19 cellular contexts compared by ENCODE assay signal in the genomic region with DNA sequence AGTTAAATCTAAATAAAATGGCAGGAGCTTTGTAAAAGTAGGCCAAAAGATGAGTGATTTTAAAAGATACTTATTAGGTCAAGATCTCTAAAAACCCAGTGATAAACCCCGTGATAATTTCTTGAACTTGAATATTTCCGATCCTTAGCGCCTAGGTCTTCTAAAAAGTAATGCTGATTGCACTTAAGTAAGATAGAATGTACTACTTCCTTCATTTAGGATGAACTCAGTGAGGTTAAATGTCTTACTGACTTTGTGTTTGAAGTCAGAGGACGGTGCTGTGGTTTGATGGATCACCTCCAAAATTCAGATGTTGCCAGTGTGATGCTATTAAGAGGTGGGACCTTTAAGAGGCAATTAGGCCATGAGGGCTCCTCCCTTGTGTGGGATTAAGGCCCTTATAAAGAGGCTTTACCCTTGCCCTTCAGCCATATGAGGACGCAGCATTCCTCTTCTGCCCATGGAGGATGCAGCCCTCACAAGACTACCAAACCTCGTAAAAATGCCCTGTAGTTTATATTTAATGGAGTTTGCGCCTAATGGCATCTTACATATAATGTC.
DNase-seq lines count a peak whose midpoint lies in the region; ATAC-seq and TF ChIP-seq lines count a peak whose summit lies in the region.
"Had no signal": no experiment of that assay in that cellular context is flagged by ENCODE, and none has a peak within 500 bp of the region (broad histone marks: within the 10 kb centered on the region; RNA-seq: fewer than 3 reads in every experiment).

No MANE protein-coding gene starts in this region.

- H3K79me2 ChIP-seq in GM23338 (replicated peaks; ENCODE audit: insufficient read depth): peaks cover 76% of the 10 kb centered on the region
- peaks cover 5% of the 10 kb centered on the region for H3K79me2 ChIP-seq in trophoblast cell (ENCODE audit: control insufficient read depth, insufficient read depth, low read length, poor library complexity)

- H3K27me3 ChIP-seq in GM23338 (ENCODE audit: insufficient read depth) (no peaks in the 10 kb centered on the region), trophoblast cell (ENCODE audit: insufficient read depth, low read length) (no peaks in the 10 kb centered on the region)
- H3K27me3 ChIP-seq: Peyer's patch, SJCRH30 had no signal

- no peak overlapping the region for H3K27ac ChIP-seq in GM23338 (ENCODE audit: low read depth)
- H3K27ac ChIP-seq in trophoblast cell (ENCODE audit: low read depth, low read length): no peak overlapping the region
- no peak overlapping the region for H3K27ac ChIP-seq in coronary artery
- H3K27ac ChIP-seq: Peyer's patch, SJCRH30 had no signal

- POLR2A ChIA-PET in WTC11 (lab: Charles Lee): no interaction called here

- no peak overlapping the region for H2AFZ ChIP-seq in GM23338
- H2AFZ ChIP-seq in trophoblast cell (ENCODE audit: insufficient read depth, low read length, poor library complexity): no peak overlapping the region

- H2AK5ac ChIP-seq in trophoblast cell (ENCODE audit: low read length): no peak overlapping the region

- H3K4me3 Mint-ChIP-seq in GM23338 (no peak overlapping the region), WTC11 (no peak overlapping the region)
- no peak overlapping the region for H3K4me3 Mint-ChIP-seq in activated T-cell treated with anti-CD3 and anti-CD28 coated beads, Interleukin-2, amount 50 U/mL, for 24 hours
- H3K4me3 Mint-ChIP-seq: CD4-positive, CD25-positive, alpha-beta regulatory T cell; T-cell had no signal

- CTCF ChIA-PET in WTC11 (lab: Charles Lee): interaction anchor here (1.7 to 4.2 kb wide), 2 partner anchors 15 to 165 kb away, joined by 4 to 37 read pairs; no protein-coding TSS in a partner anchor

- no peak overlapping the region for H3K4ac ChIP-seq in trophoblast cell (ENCODE audit: low read depth, low read length)

- H4K12ac ChIP-seq in trophoblast cell (ENCODE audit: low read depth, low read length): no peak overlapping the region

- H3K4me1 Mint-ChIP-seq in GM23338: peaks cover 58% of the 10 kb centered on the region
- peaks cover 58% of the 10 kb centered on the region for H3K4me1 Mint-ChIP-seq in WTC11
- H3K4me1 Mint-ChIP-seq in activated T-cell treated with anti-CD3 and anti-CD28 coated beads, Interleukin-2, amount 50 U/mL, for 24 hours (ENCODE audit: low read depth): peaks cover 10% of the 10 kb centered on the region

- H2BK120ac ChIP-seq in trophoblast cell (ENCODE audit: insufficient read depth, low read length, poor library complexity): no peak overlapping the region

- H3K79me1 ChIP-seq in trophoblast cell (ENCODE audit: low read length): peaks cover 14% of the 10 kb centered on the region

- no CpG with 5 or more reads among the region's 7 CpGs for WGBS in trophoblast cell (ENCODE audit: extremely low coverage, insufficient coverage, insufficient read length)

- H3K4me1 ChIP-seq in GM23338 (ENCODE audit: insufficient read depth) (peaks cover 48% of the 10 kb centered on the region), trophoblast cell (ENCODE audit: control insufficient read depth in 1 of 2, insufficient read depth in 2 of 2, low read length in 2 of 2) (peaks cover 17 to 20% of the 10 kb centered on the region in 2 experiments)

- peaks cover 5% of the 10 kb centered on the region; the same call in 1 of the 2 replicates for H3F3A ChIP-seq in GM23338 (replicated peaks; ENCODE audit: low read depth)

- no peak overlapping the region for H2BK5ac ChIP-seq in trophoblast cell (ENCODE audit: low read depth, low read length, poor library complexity)

- H3K27me3 Mint-ChIP-seq in GM23338 (ENCODE audit: insufficient read depth, low read depth, poor library complexity) (no peaks in the 10 kb centered on the region), WTC11 (ENCODE audit: low read depth) (no peaks in the 10 kb centered on the region)
- peaks cover 33% of the 10 kb centered on the region for H3K27me3 Mint-ChIP-seq in activated T-cell treated with anti-CD3 and anti-CD28 coated beads, Interleukin-2, amount 50 U/mL, for 24 hours

- H4K91ac ChIP-seq in trophoblast cell (ENCODE audit: low read depth, low read length): no peak overlapping the region

- H3K18ac ChIP-seq in trophoblast cell (ENCODE audit: low read length): no peak overlapping the region

- no peak overlapping the region for H3K14ac ChIP-seq in trophoblast cell (ENCODE audit: low read length)

- TF ChIP-seq CTCF in GM23338 (conservative IDR thresholded peaks at IDR 0.05; ENCODE audit: low read depth in 2 of 2) (no peak), WTC11 (IDR thresholded peaks at IDR 0.05) (no peak), coronary artery (IDR thresholded peaks at IDR 0.05) (no peak)

- H3K36me3 Mint-ChIP-seq in GM23338 (ENCODE audit: low read depth) (no peaks in the 10 kb centered on the region), WTC11 (no peaks in the 10 kb centered on the region)
- no peaks in the 10 kb centered on the region for H3K36me3 Mint-ChIP-seq in activated T-cell treated with anti-CD3 and anti-CD28 coated beads, Interleukin-2, amount 50 U/mL, for 24 hours (ENCODE audit: low read depth)
- H3K36me3 Mint-ChIP-seq: CD4-positive, CD25-positive, alpha-beta regulatory T cell; T-cell had no signal

- no peak overlapping the region for H3K4me3 ChIP-seq in GM23338
- H3K4me3 ChIP-seq in trophoblast cell (ENCODE audit: low read depth, low read length): no peak overlapping the region
- no peak overlapping the region for H3K4me3 ChIP-seq in coronary artery
- H3K4me3 ChIP-seq: A549, HAP-1, Peyer's patch, SJCRH30 had no signal

- H4K8ac ChIP-seq in trophoblast cell (ENCODE audit: low read depth, low read length): no peak overlapping the region

- H3K4me2 ChIP-seq in GM23338 (no peak overlapping the region), trophoblast cell (ENCODE audit: low read length) (no peak overlapping the region)

- H3K9ac ChIP-seq in trophoblast cell (ENCODE audit: low read length): no peak overlapping the region

- DNase-seq in GM23338 (ENCODE audit: low spot score) (no peak), NCI-H524 (lab: John Stamatoyannopoulos, UW) (peak; percentile 79 to 84), WTC11 (ENCODE audit: low spot score) (no peak), trophoblast cell (no peak), coronary artery (ENCODE audit: low spot score) (no peak), AG08395 (ENCODE audit: low spot score) (no peak)
- no peak for DNase-seq in activated T-cell treated with anti-CD3 and anti-CD28 coated beads, Interleukin-2, amount 50 U/mL, for 24 hours
- DNase-seq: CD4-positive, CD25-positive, alpha-beta regulatory T cell; DMS79 treated with DMSO at 0.1 percent for 48 hours; NCI-H1092; NCI-H1436; NCI-H187 treated with DMSO at 0.1 percent for 48 hours; NCI-H2107; NCI-H748 treated with DMSO at 0.1 percent for 48 hours; Peyer's patch; SJCRH30; T-cell had no signal

- no peaks in the 10 kb centered on the region for H4K20me1 ChIP-seq in GM23338 (replicated peaks; ENCODE audit: insufficient read depth)

- H3K36me3 ChIP-seq in GM23338 (ENCODE audit: insufficient read depth): no peaks in the 10 kb centered on the region
- peaks cover 3 to 4% of the 10 kb centered on the region in 2 experiments for H3K36me3 ChIP-seq in trophoblast cell (ENCODE audit: control insufficient read depth in 1 of 2, insufficient read depth in 2 of 2, low read length in 2 of 2)
- H3K36me3 ChIP-seq: HAP-1, SJCRH30 had no signal

- H3K27ac Mint-ChIP-seq in GM23338 (no peak overlapping the region), WTC11 (peak overlapping the region; percentile 66)
- H3K27ac Mint-ChIP-seq in activated T-cell treated with anti-CD3 and anti-CD28 coated beads, Interleukin-2, amount 50 U/mL, for 24 hours: no peak overlapping the region
- H3K27ac Mint-ChIP-seq: CD4-positive, CD25-positive, alpha-beta regulatory T cell; T-cell had no signal

- H3K9me3 Mint-ChIP-seq in GM23338: no peaks in the 10 kb centered on the region
- H3K9me3 Mint-ChIP-seq in WTC11: no peaks in the 10 kb centered on the region
- H3K9me3 Mint-ChIP-seq in activated T-cell treated with anti-CD3 and anti-CD28 coated beads, Interleukin-2, amount 50 U/mL, for 24 hours: no peaks in the 10 kb centered on the region
- H3K9me3 Mint-ChIP-seq: T-cell had no signal

- H3K9me2 ChIP-seq in GM23338 (ENCODE audit: insufficient read depth): no peaks in the 10 kb centered on the region

- H3K23ac ChIP-seq in trophoblast cell (ENCODE audit: low read length): no peak overlapping the region

- H2BK12ac ChIP-seq in trophoblast cell (ENCODE audit: low read length): peak overlapping the region; percentile 30

- ATAC-seq in GM23338: peak; percentile 12; the same call in 1 of the 3 replicates
- ATAC-seq in WTC11: no peak
- ATAC-seq: A549, T-cell had no signal

- H3K9me3 ChIP-seq in trophoblast cell (ENCODE audit: insufficient read depth, low read depth, low read length): no peaks in the 10 kb centered on the region
- H3K9me3 ChIP-seq: A549, HAP-1, Peyer's patch, SJCRH30 had no signal

TF ChIP-seq in WTC11, 78 proteins besides CTCF, POLR2A, EP300 and RAD21 (continues in another document):
- TF ChIP-seq, protein P1, sequence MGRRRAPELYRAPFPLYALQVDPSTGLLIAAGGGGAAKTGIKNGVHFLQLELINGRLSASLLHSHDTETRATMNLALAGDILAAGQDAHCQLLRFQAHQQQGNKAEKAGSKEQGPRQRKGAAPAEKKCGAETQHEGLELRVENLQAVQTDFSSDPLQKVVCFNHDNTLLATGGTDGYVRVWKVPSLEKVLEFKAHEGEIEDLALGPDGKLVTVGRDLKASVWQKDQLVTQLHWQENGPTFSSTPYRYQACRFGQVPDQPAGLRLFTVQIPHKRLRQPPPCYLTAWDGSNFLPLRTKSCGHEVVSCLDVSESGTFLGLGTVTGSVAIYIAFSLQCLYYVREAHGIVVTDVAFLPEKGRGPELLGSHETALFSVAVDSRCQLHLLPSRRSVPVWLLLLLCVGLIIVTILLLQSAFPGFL (CRISPR knock-in tag; IDR thresholded peaks at IDR 0.05; ENCODE audit: borderline replicate concordance): no peak
- no peak for TF ChIP-seq CREB1 (CRISPR knock-in tag; IDR thresholded peaks at IDR 0.05)
- TF ChIP-seq ZNF138 (CRISPR knock-in tag; conservative IDR thresholded peaks at IDR 0.05): no peak
- no peak for TF ChIP-seq ZNF671 (CRISPR knock-in tag; IDR thresholded peaks at IDR 0.05)
- no peak for TF ChIP-seq IRF1 (CRISPR knock-in tag; IDR thresholded peaks at IDR 0.05)
- TF ChIP-seq, protein P2, sequence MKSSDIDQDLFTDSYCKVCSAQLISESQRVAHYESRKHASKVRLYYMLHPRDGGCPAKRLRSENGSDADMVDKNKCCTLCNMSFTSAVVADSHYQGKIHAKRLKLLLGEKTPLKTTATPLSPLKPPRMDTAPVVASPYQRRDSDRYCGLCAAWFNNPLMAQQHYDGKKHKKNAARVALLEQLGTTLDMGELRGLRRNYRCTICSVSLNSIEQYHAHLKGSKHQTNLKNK (CRISPR knock-in tag; IDR thresholded peaks at IDR 0.05): no peak
- TF ChIP-seq OVOL2 (CRISPR knock-in tag; IDR thresholded peaks at IDR 0.05; ENCODE audit: borderline replicate concordance): no peak

Comparison
In these comparisons a context has a peak if more than half of its experiments do, and no peak if none do; other contexts are left out.
1. DNase-seq: peak in NCI-H524 (2 of 2); none in GM23338 (single experiment), WTC11 (single experiment), trophoblast cell (0 of 2), coronary artery (single experiment), activated T-cell treated with anti-CD3 and anti-CD28 coated beads, Interleukin-2, amount 50 U/mL, for 24 hours (single experiment) and AG08395 (single experiment).